ENCODE assay signal across 22 cellular contexts in the genomic region with DNA sequence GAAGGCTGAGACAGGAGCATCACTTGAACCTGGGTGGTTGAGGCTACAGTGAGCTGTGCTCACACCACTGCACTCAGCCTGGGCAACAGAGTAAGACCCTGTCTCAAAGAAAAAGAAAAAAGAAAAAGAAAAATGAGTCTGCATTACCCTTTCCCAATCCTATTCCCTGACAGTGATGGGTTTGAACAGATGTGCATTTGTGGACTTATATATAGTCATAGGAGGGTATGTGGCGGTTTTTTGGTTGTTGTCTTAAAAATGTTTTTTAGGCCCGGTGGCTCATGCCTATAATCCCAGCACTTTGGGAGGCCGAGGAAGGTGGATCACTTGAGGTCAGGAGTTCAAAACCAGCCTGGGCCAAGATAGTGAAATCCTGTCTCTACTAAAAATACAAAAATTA. TPM values are rescaled to one million over a fixed set of nuclear protein-coding genes. Genes with fewer than 3 reads are reported as not detected.
"Had no signal": no experiment of that assay in that cellular context is flagged by ENCODE, and none has a peak within 500 bp of the region (broad histone marks: within the 10 kb centered on the region; RNA-seq: fewer than 3 reads in every experiment).

No MANE protein-coding gene starts in this region.

- H3K4me3 ChIP-seq: K562 had no signal

- H3K9me3 ChIP-seq: SK-N-SH had no signal

- H3K4me2 ChIP-seq: KMS-11, SK-N-SH had no signal

- ATAC-seq: T-cell had no signal

- H3K27ac ChIP-seq: HL-60, KMS-11 had no signal

- H3K9ac ChIP-seq: KMS-11, SK-N-SH had no signal

- DNase-seq: Kasumi-1, NCI-H1048, NCI-H1105, NCI-H1417, NCI-H1436 treated with DMSO at 0.1 percent for 48 hours, NCI-H1694, NCI-H187 treated with DMSO at 0.1 percent for 48 hours, NCI-H2029 treated with DMSO at 0.1 percent for 48 hours, NCI-H2227 treated with DMSO at 0.1 percent for 48 hours, NCI-H524 treated with DMSO at 0.1 percent for 48 hours, NCI-H69, NCI-H774, Right ventricle myocardium superior, RPMI8226, SIG-M5, SK-N-SH, SW 1271, T-cell had no signal

RNA-seq across cellular contexts. Expression of gene BSPRY, which starts 14.0 kb away (rescaled TPM):
- total RNA-seq: SK-MEL-5 had no signal
- polyA plus RNA-seq: SK-N-SH had no signal
